In genomic region chr3:186624598-186624997, GRCh38 we compare ENCODE assay signal across 41 cellular contexts. TPM values are rescaled to one million over a fixed set of nuclear protein-coding genes. Genes with fewer than 3 reads are reported as not detected.
"Had no signal": no experiment of that assay in that cellular context is flagged by ENCODE, and none has a peak within 500 bp of the region (broad histone marks: within the 10 kb centered on the region; RNA-seq: fewer than 3 reads in every experiment).

No MANE protein-coding gene starts in this region.

- H3K4me1 ChIP-seq: ascending aorta had no signal

- H3K27ac Mint-ChIP-seq: activated CD4-positive, alpha-beta memory T cell treated with anti-CD3 and anti-CD28 coated beads, Interleukin-2, amount 10 ng/mL, durations not matched to agents 7 days and 5 days; activated CD4-positive, alpha-beta T cell treated with anti-CD3 and anti-CD28 coated beads for 36 hours; activated CD4-positive, alpha-beta T cell treated with anti-CD3 and anti-CD28 coated beads, Interleukin-2, amount 10 ng/mL, durations not matched to agents 7 days and 5 days; activated CD8-positive, alpha-beta memory T cell treated with anti-CD3 and anti-CD28 coated beads, Interleukin-2, amount 10 ng/mL, durations not matched to agents 7 days and 5 days; activated CD8-positive, alpha-beta T cell treated with anti-CD3 and anti-CD28 coated beads, Interleukin-2, amount 10 ng/mL, durations not matched to agents 7 days and 5 days; activated naive CD4-positive, alpha-beta T cell treated with anti-CD3 and anti-CD28 coated beads, Interleukin-2, amount 10 ng/mL, durations not matched to agents 7 days and 5 days; activated naive CD4-positive, alpha-beta T cell treated with anti-CD3 and anti-CD28 coated beads, Interleukin-2, amount 50 U/mL, for 24 hours; activated naive CD8-positive, alpha-beta T cell; activated naive CD8-positive, alpha-beta T cell treated with anti-CD3 and anti-CD28 coated beads, Interleukin-2, amount 10 ng/mL, durations not matched to agents 7 days and 5 days; activated naive CD8-positive, alpha-beta T cell treated with anti-CD3 and anti-CD28 coated beads, Interleukin-2, amount 50 U/mL, for 24 hours; activated T-cell treated with anti-CD3 and anti-CD28 coated beads, Interleukin-2, amount 50 U/mL, for 24 hours; activated T-helper 2 cell treated with anti-CD3 and anti-CD28 coated beads, Interferon-gamma antibody, Interleukin-2, Interleukin-4, amounts not matched to agents 10 μg/mL and 5 μg/mL and 100 μg/mL, durations not matched to agents 14 hours and 24 hours and 36 hours; brain; T-helper 1 cell treated with Interleukin-12 subunit alpha and Interleukin-12 subunit beta and Interleukin-4 antibody, amounts not matched to agents 30 μg/mL and 1 μg/mL, for 36 hours; T-helper 2 cell treated with Interferon-gamma antibody and Interleukin-4, amounts not matched to agents 5 μg/mL and 100 μg/mL, for 36 hours; WTC11 had no signal

- H3K9me3 Mint-ChIP-seq: activated CD4-positive, alpha-beta T cell treated with anti-CD3 and anti-CD28 coated beads, Interleukin-2, amount 10 ng/mL, durations not matched to agents 7 days and 5 days; activated naive CD4-positive, alpha-beta T cell treated with anti-CD3 and anti-CD28 coated beads, Interleukin-2, amount 10 ng/mL, durations not matched to agents 7 days and 5 days; activated naive CD4-positive, alpha-beta T cell treated with anti-CD3 and anti-CD28 coated beads, Interleukin-2, amount 50 U/mL, for 24 hours; activated naive CD8-positive, alpha-beta T cell treated with anti-CD3 and anti-CD28 coated beads, Interleukin-2, amount 10 ng/mL, durations not matched to agents 7 days and 5 days; activated naive CD8-positive, alpha-beta T cell treated with anti-CD3 and anti-CD28 coated beads, Interleukin-2, amount 50 U/mL, for 24 hours; activated T-cell treated with anti-CD3 and anti-CD28 coated beads, Interleukin-2, amount 50 U/mL, for 24 hours; activated T-helper 2 cell treated with anti-CD3 and anti-CD28 coated beads, Interferon-gamma antibody, Interleukin-2, Interleukin-4, amounts not matched to agents 10 μg/mL and 5 μg/mL and 100 μg/mL, durations not matched to agents 14 hours and 24 hours and 36 hours; brain; central memory CD8-positive, alpha-beta T cell; T-helper 1 cell treated with Interleukin-12 subunit alpha and Interleukin-12 subunit beta and Interleukin-4 antibody, amounts not matched to agents 30 μg/mL and 1 μg/mL, for 36 hours; T-helper 2 cell treated with Interferon-gamma antibody and Interleukin-4, amounts not matched to agents 5 μg/mL and 100 μg/mL, for 36 hours had no signal

- H3K4me3 Mint-ChIP-seq: activated CD4-positive, alpha-beta memory T cell treated with anti-CD3 and anti-CD28 coated beads, Interleukin-2, amount 10 ng/mL, durations not matched to agents 7 days and 5 days; activated CD4-positive, alpha-beta T cell treated with anti-CD3 and anti-CD28 coated beads for 36 hours; activated CD4-positive, alpha-beta T cell treated with anti-CD3 and anti-CD28 coated beads, Interleukin-2, amount 10 ng/mL, durations not matched to agents 7 days and 5 days; activated CD8-positive, alpha-beta memory T cell treated with anti-CD3 and anti-CD28 coated beads, Interleukin-2, amount 10 ng/mL, durations not matched to agents 7 days and 5 days; activated CD8-positive, alpha-beta T cell treated with anti-CD3 and anti-CD28 coated beads, Interleukin-2, amount 10 ng/mL, durations not matched to agents 7 days and 5 days; activated naive CD4-positive, alpha-beta T cell treated with anti-CD3 and anti-CD28 coated beads, Interleukin-2, amount 10 ng/mL, durations not matched to agents 7 days and 5 days; activated naive CD4-positive, alpha-beta T cell treated with anti-CD3 and anti-CD28 coated beads, Interleukin-2, amount 50 U/mL, for 24 hours; activated naive CD8-positive, alpha-beta T cell; activated naive CD8-positive, alpha-beta T cell treated with anti-CD3 and anti-CD28 coated beads, Interleukin-2, amount 10 ng/mL, durations not matched to agents 7 days and 5 days; activated naive CD8-positive, alpha-beta T cell treated with anti-CD3 and anti-CD28 coated beads, Interleukin-2, amount 50 U/mL, for 24 hours; activated T-cell treated with anti-CD3 and anti-CD28 coated beads, Interleukin-2, amount 50 U/mL, for 24 hours; brain; central memory CD8-positive, alpha-beta T cell; T-helper 1 cell treated with Interleukin-12 subunit alpha and Interleukin-12 subunit beta and Interleukin-4 antibody, amounts not matched to agents 30 μg/mL and 1 μg/mL, for 36 hours; T-helper 2 cell treated with Interferon-gamma antibody and Interleukin-4, amounts not matched to agents 5 μg/mL and 100 μg/mL, for 36 hours; WTC11 had no signal

- H3K27ac ChIP-seq: ascending aorta, cardiac muscle cell, WERI-Rb-1 had no signal

- FAIRE-seq: bronchial epithelial cell had no signal

- ATAC-seq: activated CD4-positive, alpha-beta T cell treated with anti-CD3 and anti-CD28 coated beads for 36 hours; activated CD4-positive, CD25-positive, alpha-beta regulatory T cell treated with anti-CD3 and anti-CD28 coated beads, Interleukin-2, amount 50 U/mL, for 24 hours; activated CD8-positive, alpha-beta memory T cell treated with anti-CD3 and anti-CD28 coated beads, Interleukin-2, amount 10 ng/mL, durations not matched to agents 7 days and 5 days; activated CD8-positive, alpha-beta T cell treated with anti-CD3 and anti-CD28 coated beads, Interleukin-2, amount 10 ng/mL, durations not matched to agents 7 days and 5 days; activated naive CD8-positive, alpha-beta T cell treated with anti-CD3 and anti-CD28 coated beads, Interleukin-2, amount 50 U/mL, for 24 hours; WTC11 had no signal

- DNase-seq: activated CD4-positive, alpha-beta memory T cell treated with anti-CD3 and anti-CD28 coated beads, Interleukin-2, amount 10 ng/mL, durations not matched to agents 7 days and 5 days; activated CD4-positive, alpha-beta T cell treated with anti-CD3 and anti-CD28 coated beads for 1 hour; activated CD4-positive, alpha-beta T cell treated with anti-CD3 and anti-CD28 coated beads for 36 hours; activated CD4-positive, alpha-beta T cell treated with anti-CD3 and anti-CD28 coated beads for 48 hours; activated CD4-positive, alpha-beta T cell treated with anti-CD3 and anti-CD28 coated beads, Interleukin-2, amount 10 ng/mL, durations not matched to agents 7 days and 5 days; activated CD4-positive, alpha-beta T cell treated with anti-CD3 and anti-CD28 coated beads, Interleukin-2, amount 50 U/mL, for 48 hours; activated CD4-positive, CD25-positive, alpha-beta regulatory T cell; activated CD8-positive, alpha-beta memory T cell treated with anti-CD3 and anti-CD28 coated beads for 24 hours; activated CD8-positive, alpha-beta memory T cell treated with anti-CD3 and anti-CD28 coated beads, Interleukin-2, amount 10 ng/mL, durations not matched to agents 7 days and 5 days; activated CD8-positive, alpha-beta memory T cell treated with anti-CD3 and anti-CD28 coated beads, Interleukin-2, amount 50 U/mL, for 48 hours; activated CD8-positive, alpha-beta T cell treated with anti-CD3 and anti-CD28 coated beads, Interleukin-2, amount 10 ng/mL, durations not matched to agents 7 days and 5 days; activated effector memory CD4-positive, alpha-beta T cell treated with Interleukin-2 at 50 U/mL for 16 hours; activated gamma-delta T cell; activated naive CD4-positive, alpha-beta T cell treated with anti-CD3 and anti-CD28 coated beads, Interleukin-2, amount 10 ng/mL, durations not matched to agents 7 days and 5 days; activated naive CD4-positive, alpha-beta T cell treated with Interleukin-2 at 50 U/mL for 16 hours; activated naive CD8-positive, alpha-beta T cell treated with anti-CD3 and anti-CD28 coated beads, Interleukin-2, amount 10 ng/mL, durations not matched to agents 7 days and 5 days; activated naive CD8-positive, alpha-beta T cell treated with anti-CD3 and anti-CD28 coated beads, Interleukin-2, amount 50 U/mL, for 24 hours; activated T-cell treated with anti-CD3 and anti-CD28 coated beads, Interleukin-2, amount 50 U/mL, for 24 hours; activated T-cell treated with anti-CD3 and anti-CD28 coated beads, Interleukin-2, amount 50 U/mL, for 48 hours; amygdala; anterior cingulate cortex; caudate nucleus; cerebellar nuclear complex; T-helper 1 cell; T-helper 2 cell; T-helper 9 cell; WERI-Rb-1 had no signal

- H3K4me1 Mint-ChIP-seq: activated CD4-positive, alpha-beta memory T cell treated with anti-CD3 and anti-CD28 coated beads, Interleukin-2, amount 10 ng/mL, durations not matched to agents 7 days and 5 days; activated CD4-positive, alpha-beta T cell treated with anti-CD3 and anti-CD28 coated beads for 36 hours; activated CD4-positive, alpha-beta T cell treated with anti-CD3 and anti-CD28 coated beads, Interleukin-2, amount 10 ng/mL, durations not matched to agents 7 days and 5 days; activated CD8-positive, alpha-beta memory T cell treated with anti-CD3 and anti-CD28 coated beads, Interleukin-2, amount 10 ng/mL, durations not matched to agents 7 days and 5 days; activated naive CD4-positive, alpha-beta T cell treated with anti-CD3 and anti-CD28 coated beads, Interleukin-2, amount 10 ng/mL, durations not matched to agents 7 days and 5 days; activated naive CD4-positive, alpha-beta T cell treated with anti-CD3 and anti-CD28 coated beads, Interleukin-2, amount 50 U/mL, for 24 hours; activated naive CD8-positive, alpha-beta T cell treated with anti-CD3 and anti-CD28 coated beads, Interleukin-2, amount 10 ng/mL, durations not matched to agents 7 days and 5 days; activated naive CD8-positive, alpha-beta T cell treated with anti-CD3 and anti-CD28 coated beads, Interleukin-2, amount 50 U/mL, for 24 hours; brain; central memory CD8-positive, alpha-beta T cell; WTC11 had no signal

- H3K36me3 ChIP-seq: ascending aorta, cardiac muscle cell, WERI-Rb-1 had no signal

- H3K27me3 ChIP-seq: ascending aorta, cardiac muscle cell had no signal

- H3K9me3 ChIP-seq: ascending aorta had no signal

- H3K4me3 ChIP-seq: ascending aorta, cardiac muscle cell had no signal

- H3K27me3 Mint-ChIP-seq: activated naive CD4-positive, alpha-beta T cell treated with anti-CD3 and anti-CD28 coated beads, Interleukin-2, amount 50 U/mL, for 24 hours had no signal

- H3K36me3 Mint-ChIP-seq: activated CD8-positive, alpha-beta memory T cell treated with anti-CD3 and anti-CD28 coated beads, Interleukin-2, amount 10 ng/mL, durations not matched to agents 7 days and 5 days; activated naive CD4-positive, alpha-beta T cell treated with anti-CD3 and anti-CD28 coated beads, Interleukin-2, amount 10 ng/mL, durations not matched to agents 7 days and 5 days; activated naive CD4-positive, alpha-beta T cell treated with anti-CD3 and anti-CD28 coated beads, Interleukin-2, amount 50 U/mL, for 24 hours; activated naive CD8-positive, alpha-beta T cell; activated naive CD8-positive, alpha-beta T cell treated with anti-CD3 and anti-CD28 coated beads, Interleukin-2, amount 10 ng/mL, durations not matched to agents 7 days and 5 days; brain; WTC11 had no signal

RNA-seq across cellular contexts. Expression of gene AHSG, which starts 11.7 kb away (rescaled TPM):
- total RNA-seq: activated CD4-positive, alpha-beta memory T cell treated with anti-CD3 and anti-CD28 coated beads, Interleukin-2, amount 10 ng/mL, durations not matched to agents 7 days and 5 days; activated CD4-positive, alpha-beta T cell treated with anti-CD3 and anti-CD28 coated beads for 36 hours; activated CD4-positive, alpha-beta T cell treated with anti-CD3 and anti-CD28 coated beads, Interleukin-2, amount 10 ng/mL, durations not matched to agents 7 days and 5 days; activated CD8-positive, alpha-beta memory T cell treated with anti-CD3 and anti-CD28 coated beads, Interleukin-2, amount 10 ng/mL, durations not matched to agents 7 days and 5 days; activated CD8-positive, alpha-beta T cell treated with anti-CD3 and anti-CD28 coated beads, Interleukin-2, amount 10 ng/mL, durations not matched to agents 7 days and 5 days; activated naive CD8-positive, alpha-beta T cell treated with anti-CD3 and anti-CD28 coated beads, Interleukin-2, amount 10 ng/mL, durations not matched to agents 7 days and 5 days; activated T-helper 2 cell treated with anti-CD3 and anti-CD28 coated beads, Interferon-gamma antibody, Interleukin-2, Interleukin-4, amounts not matched to agents 10 μg/mL and 5 μg/mL and 100 μg/mL, durations not matched to agents 14 hours and 24 hours and 36 hours; bronchial epithelial cell; cardiac muscle cell; chondrocyte had no signal

RNA-seq across cellular contexts. Expression of gene FETUB, which starts 15.6 kb away (rescaled TPM):
- total RNA-seq: activated CD4-positive, alpha-beta memory T cell treated with anti-CD3 and anti-CD28 coated beads, Interleukin-2, amount 10 ng/mL, durations not matched to agents 7 days and 5 days; activated CD4-positive, alpha-beta T cell treated with anti-CD3 and anti-CD28 coated beads for 36 hours; activated CD4-positive, alpha-beta T cell treated with anti-CD3 and anti-CD28 coated beads, Interleukin-2, amount 10 ng/mL, durations not matched to agents 7 days and 5 days; activated CD8-positive, alpha-beta memory T cell treated with anti-CD3 and anti-CD28 coated beads, Interleukin-2, amount 10 ng/mL, durations not matched to agents 7 days and 5 days; activated CD8-positive, alpha-beta T cell treated with anti-CD3 and anti-CD28 coated beads, Interleukin-2, amount 10 ng/mL, durations not matched to agents 7 days and 5 days; activated naive CD8-positive, alpha-beta T cell treated with anti-CD3 and anti-CD28 coated beads, Interleukin-2, amount 10 ng/mL, durations not matched to agents 7 days and 5 days; activated T-helper 2 cell treated with anti-CD3 and anti-CD28 coated beads, Interferon-gamma antibody, Interleukin-2, Interleukin-4, amounts not matched to agents 10 μg/mL and 5 μg/mL and 100 μg/mL, durations not matched to agents 14 hours and 24 hours and 36 hours; ascending aorta; bronchial epithelial cell; cardiac muscle cell; chondrocyte; WTC11 had no signal
- polyA plus RNA-seq: adipose tissue, cardiac muscle cell had no signal

RNA-seq across cellular contexts. Expression of gene HRG, which starts 41.2 kb away (rescaled TPM):
- total RNA-seq: activated CD4-positive, alpha-beta memory T cell treated with anti-CD3 and anti-CD28 coated beads, Interleukin-2, amount 10 ng/mL, durations not matched to agents 7 days and 5 days; activated CD4-positive, alpha-beta T cell treated with anti-CD3 and anti-CD28 coated beads, Interleukin-2, amount 10 ng/mL, durations not matched to agents 7 days and 5 days; activated CD8-positive, alpha-beta memory T cell treated with anti-CD3 and anti-CD28 coated beads, Interleukin-2, amount 10 ng/mL, durations not matched to agents 7 days and 5 days; activated CD8-positive, alpha-beta T cell treated with anti-CD3 and anti-CD28 coated beads, Interleukin-2, amount 10 ng/mL, durations not matched to agents 7 days and 5 days; activated naive CD8-positive, alpha-beta T cell treated with anti-CD3 and anti-CD28 coated beads, Interleukin-2, amount 10 ng/mL, durations not matched to agents 7 days and 5 days; activated T-helper 2 cell treated with anti-CD3 and anti-CD28 coated beads, Interferon-gamma antibody, Interleukin-2, Interleukin-4, amounts not matched to agents 10 μg/mL and 5 μg/mL and 100 μg/mL, durations not matched to agents 14 hours and 24 hours and 36 hours; bronchial epithelial cell; cardiac muscle cell; chondrocyte had no signal
- polyA plus RNA-seq: adipose tissue, cardiac muscle cell had no signal
